In the genomic region with DNA sequence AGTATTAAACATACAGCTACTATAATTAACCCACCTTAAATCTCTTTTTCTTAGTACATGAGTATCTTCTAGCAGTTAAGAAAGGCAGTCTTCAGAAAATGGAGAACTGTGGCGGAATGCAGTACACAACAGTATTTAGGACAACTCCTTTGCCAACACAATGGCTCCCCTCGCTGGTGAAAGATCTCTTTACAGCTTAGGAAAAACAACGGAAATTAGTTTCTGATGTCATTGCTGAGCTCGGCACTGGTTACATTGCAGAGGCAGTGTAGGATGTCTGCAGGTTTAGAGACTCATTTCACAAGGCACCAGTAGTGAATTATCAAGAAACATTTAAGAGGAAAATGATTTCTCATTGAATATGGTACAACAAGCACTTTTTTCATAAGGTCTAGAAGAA, we compare ENCODE assay signal across 8 cellular contexts. TPM values are rescaled to one million over a fixed set of nuclear protein-coding genes. Genes with fewer than 3 reads are reported as not detected.
A peak's percentile ranks its signal among the peaks of the same experiment; 100 is the strongest.
DNase-seq lines count a peak whose midpoint lies in the region; ATAC-seq and TF ChIP-seq lines count a peak whose summit lies in the region.

No MANE protein-coding gene starts in this region.

- TF ChIP-seq CTCF in retinal pigment epithelial cell (conservative IDR thresholded peaks at IDR 0.05; ENCODE audit: low read depth, low read length), result peak; percentile 60

- H3K4me3 ChIP-seq in retinal pigment epithelial cell (ENCODE audit: low read length), result no peak overlapping the region

- DNase-seq in NCI-H510A treated with DMSO at 0.1 percent for 48 hours (lab: John Stamatoyannopoulos, UW) (peak; percentile 40), NCI-H510A (lab: John Stamatoyannopoulos, UW) (no peak), LoVo (ENCODE audit: low spot score) (peak; percentile 3), glomerular endothelial cell (ENCODE audit: extremely low read depth, low read depth, low spot score) (peak; percentile 51), retinal pigment epithelial cell (ENCODE audit: low read depth) (no peak)
- peak; percentile 31 for DNase-seq in activated CD4-positive, alpha-beta T cell treated with anti-CD3 and anti-CD28 coated beads, Interleukin-2, amount 50 U/mL, for 1 hour

- ATAC-seq in GM18907 (IDR thresholded peaks at IDR 0.05; ENCODE audit: unreplicated experiment) (no peak), HG02981 (IDR thresholded peaks at IDR 0.05; ENCODE audit: unreplicated experiment) (no peak)

RNA-seq across cellular contexts. Expression of gene GLRX3, which starts 43.4 kb away (rescaled TPM):
- total RNA-seq in glomerular endothelial cell, result 89.3 and 100.0 TPM in 2 replicates

Comparison
In these comparisons a context has a peak if more than half of its experiments do, and no peak if none do; other contexts are left out.
1. DNase-seq: peak in NCI-H510A treated with DMSO at 0.1 percent for 48 hours (single experiment), LoVo (single experiment), activated CD4-positive, alpha-beta T cell treated with anti-CD3 and anti-CD28 coated beads, Interleukin-2, amount 50 U/mL, for 1 hour (single experiment) and glomerular endothelial cell (single experiment); none in NCI-H510A (single experiment) and retinal pigment epithelial cell (single experiment).